12 cellular contexts compared by ENCODE assay signal in genomic region chr9:109122726-109123621, GRCh38. TPM values are rescaled to one million over a fixed set of nuclear protein-coding genes. Genes with fewer than 3 reads are reported as not detected.
DNase-seq lines count a peak whose midpoint lies in the region; ATAC-seq and TF ChIP-seq lines count a peak whose summit lies in the region.
"Had no signal": no experiment of that assay in that cellular context is flagged by ENCODE, and none has a peak within 500 bp of the region (broad histone marks: within the 10 kb centered on the region; RNA-seq: fewer than 3 reads in every experiment).

No MANE protein-coding gene starts in this region.

- TF ChIP-seq CTCF in GM12865 (IDR thresholded peaks at IDR 0.05; ENCODE audit: insufficient read depth, low read depth, low read length, missing control alignments) (no peak), GM20000 (IDR thresholded peaks at IDR 0.05; ENCODE audit: extremely low read depth, missing control alignments) (no peak), Panc1 (IDR thresholded peaks at IDR 0.05) (no peak), esophagus muscularis mucosa (IDR thresholded peaks at IDR 0.05) (no peak), testis (IDR thresholded peaks at IDR 0.05) (no peak)
- TF ChIP-seq CTCF in CD8-positive, alpha-beta T cell (IDR thresholded peaks at IDR 0.05), result no peak

- H3K4me3 Mint-ChIP-seq in CD8-positive, alpha-beta T cell, result no peak overlapping the region

- H3K36me3 Mint-ChIP-seq in CD8-positive, alpha-beta T cell, result peaks cover 9% of the 10 kb centered on the region

- DNase-seq in GM12865 (ENCODE audit: low read depth) (peak; percentile 83), GM20000 (ENCODE audit: low spot score) (peak; percentile 39), Panc1 (ENCODE audit: low read depth, low spot score) (no peak), esophagus muscularis mucosa (ENCODE audit: extremely low spot score) (no peak), testis (no peak)
- no peak for DNase-seq in CD8-positive, alpha-beta T cell
- DNase-seq: C1 segment of cervical spinal cord, dorsolateral prefrontal cortex, NCI-H1105 treated with DMSO at 0.1 percent for 48 hours, Peyer's patch had no signal

- H3K4me3 ChIP-seq in GM12865 (ENCODE audit: low read depth, low read length) (0 out of 2 replicates have a peak overlapping the region, but pooled peaks have one; percentile 11), Panc1 (ENCODE audit: low read depth in 2 of 2, low read length in 2 of 2) (no peak overlapping the region), esophagus muscularis mucosa (no peak overlapping the region), testis (no peak overlapping the region)
- no peak overlapping the region for H3K4me3 ChIP-seq in CD8-positive, alpha-beta T cell (ENCODE audit: low read depth, low read length)
- H3K4me3 ChIP-seq: dorsolateral prefrontal cortex, Peyer's patch had no signal

- H3K9me3 Mint-ChIP-seq in CD8-positive, alpha-beta T cell, result no peaks in the 10 kb centered on the region

- intact Hi-C loops in Panc1 (cut with micrococcal nuclease; ENCODE audit: unreplicated experiment) (no loop called here), esophagus muscularis mucosa (cut with DNase I) (no loop called here), testis (cut with DNase I; ENCODE audit: low total_unique reads) (no loop called here)
- intact Hi-C loops in CD8-positive, alpha-beta T cell (cut with DNase I, micrococcal nuclease), result loop anchor here in 1 of 2 experiments (5.0 kb wide), 1 partner anchor 1134 kb away; the partner anchor contains the start of gene TXN

- no peak overlapping the region for H3K27ac Mint-ChIP-seq in CD8-positive, alpha-beta T cell

- no TSS peak for BruUV-seq in Panc1 (replicated peaks; lab: Mats Ljungman, UMichigan)

- TF ChIP-seq POLR2A in esophagus muscularis mucosa (IDR thresholded peaks at IDR 0.05; ENCODE audit: low read depth) (no peak), testis (IDR thresholded peaks at IDR 0.05) (no peak)

- TF ChIP-seq EP300 in esophagus muscularis mucosa (IDR thresholded peaks at IDR 0.05), result no peak

- no peaks in the 10 kb centered on the region for H3K27me3 ChIP-seq in Panc1 (ENCODE audit: control insufficient read depth, insufficient read depth, low read length)
- H3K27me3 ChIP-seq in esophagus muscularis mucosa, result no peaks in the 10 kb centered on the region
- no peaks in the 10 kb centered on the region for H3K27me3 ChIP-seq in testis
- H3K27me3 ChIP-seq in CD8-positive, alpha-beta T cell (ENCODE audit: insufficient read depth, low read length), result no peaks in the 10 kb centered on the region
- H3K27me3 ChIP-seq: dorsolateral prefrontal cortex, Peyer's patch had no signal

- H3K4me1 ChIP-seq in Panc1 (ENCODE audit: control insufficient read depth, insufficient read depth, low read length) (peaks cover 16% of the 10 kb centered on the region), esophagus muscularis mucosa (peaks cover 2 to 16% (median 14%) of the 10 kb centered on the region in 4 donors), testis (no peaks in the 10 kb centered on the region)
- peaks cover 16% of the 10 kb centered on the region for H3K4me1 ChIP-seq in CD8-positive, alpha-beta T cell (ENCODE audit: insufficient read depth, low read length)

- 87% methylated on average over 12 of the region's 12 CpGs for WGBS in esophagus muscularis mucosa
- 85 to 91% methylated on average over 12 of the region's 12 CpGs for WGBS in testis, 2 donors

- in situ Hi-C loops in Panc1 (cut with HindIII; ENCODE audit: low pct_unique_long_range_greater_than_20kb, low sequenced_read_pairs), result no loop called here

- no peaks in the 10 kb centered on the region for H3K27me3 Mint-ChIP-seq in CD8-positive, alpha-beta T cell (ENCODE audit: low read depth)

- ATAC-seq in HG03097 (IDR thresholded peaks at IDR 0.05; ENCODE audit: low FRiP score, unreplicated experiment) (peak; percentile 23), Panc1 (no peak), GM18520 (IDR thresholded peaks at IDR 0.05; ENCODE audit: unreplicated experiment) (no peak)
- ATAC-seq in CD8-positive, alpha-beta T cell, result no peak

- peaks cover 13% of the 10 kb centered on the region for H3K4me1 Mint-ChIP-seq in CD8-positive, alpha-beta T cell (ENCODE audit: low read depth)

- CTCF ChIA-PET in Panc1 (lab: Charles Lee), result no interaction called here
- CTCF ChIA-PET in CD8-positive, alpha-beta T cell (lab: Charles Lee), result no interaction called here

- H3K27ac ChIP-seq in Panc1 (ENCODE audit: low read length) (0 out of 2 replicates have a peak overlapping the region, but pooled peaks have one; percentile 12), esophagus muscularis mucosa (replicated peaks in 1 of 4) (no peak overlapping the region), testis (no peak overlapping the region)
- H3K27ac ChIP-seq in CD8-positive, alpha-beta T cell (ENCODE audit: low read depth, low read length), result no peak overlapping the region
- H3K27ac ChIP-seq: dorsolateral prefrontal cortex, Peyer's patch had no signal

- POLR2A ChIA-PET in Panc1 (lab: Charles Lee), result no interaction called here
- POLR2A ChIA-PET in CD8-positive, alpha-beta T cell (lab: Charles Lee), result no interaction called here

- H3K9me3 ChIP-seq in Panc1 (ENCODE audit: control insufficient read depth, insufficient read depth, low read depth, low read length) (no peaks in the 10 kb centered on the region), esophagus muscularis mucosa (no peaks in the 10 kb centered on the region), testis (no peaks in the 10 kb centered on the region)
- no peaks in the 10 kb centered on the region for H3K9me3 ChIP-seq in CD8-positive, alpha-beta T cell (ENCODE audit: low read length)
- H3K9me3 ChIP-seq: Peyer's patch had no signal

- H3K36me3 ChIP-seq in Panc1 (ENCODE audit: control insufficient read depth, insufficient read depth, low read length) (peaks cover 3% of the 10 kb centered on the region; the same call in 1 of the 2 replicates), esophagus muscularis mucosa (no peaks in the 10 kb centered on the region), testis (ENCODE audit: low read depth, missing control alignments) (no peaks in the 10 kb centered on the region)
- no peaks in the 10 kb centered on the region for H3K36me3 ChIP-seq in CD8-positive, alpha-beta T cell (ENCODE audit: insufficient read depth, low read length)
- H3K36me3 ChIP-seq: Peyer's patch had no signal

RNA-seq across cellular contexts. Expression of gene TMEM245, which starts 3.2 kb away (rescaled TPM):
- total RNA-seq in Panc1 (2021; ENCODE audit: unreplicated experiment) (54.0 TPM), esophagus muscularis mucosa (100 to 1,000 TPM; 109 to 192 (median 137) TPM), testis (10 to 100 TPM; 63.6 to 67.6 TPM)
- 25.5 TPM for polyA plus RNA-seq in Panc1 (2012; ENCODE audit: insufficient read length)
- 44.9 TPM for polyA plus RNA-seq in testis (ENCODE audit: insufficient read depth, low read depth, low replicate concordance)
- 10 to 100 TPM; 22.8 to 24.7 TPM for total RNA-seq in CD8-positive, alpha-beta T cell

RNA-seq across cellular contexts. Expression of gene FRRS1L, which starts 44.1 kb away (rescaled TPM):
- total RNA-seq in Panc1 (2021; ENCODE audit: unreplicated experiment) (2.3 TPM), esophagus muscularis mucosa (1 to 10 TPM; 2.5 to 7.6 (median 5.3) TPM), testis (1 to 10 TPM; 5.3 to 9.3 TPM)
- 1.4 TPM for polyA plus RNA-seq in Panc1 (2012; ENCODE audit: insufficient read length)
- polyA plus RNA-seq in testis (ENCODE audit: insufficient read depth, low read depth, low replicate concordance), result 6.0 TPM
- not detected for total RNA-seq in CD8-positive, alpha-beta T cell

Comparison
In these comparisons a context has a peak if more than half of its experiments do, and no peak if none do; other contexts are left out.
1. DNase-seq: peak in GM12865 (single experiment) and GM20000 (single experiment); none in Panc1 (single experiment), esophagus muscularis mucosa (single experiment), testis (single experiment) and CD8-positive, alpha-beta T cell (0 of 7).